29 cellular contexts compared by ENCODE assay signal in the genomic region with DNA sequence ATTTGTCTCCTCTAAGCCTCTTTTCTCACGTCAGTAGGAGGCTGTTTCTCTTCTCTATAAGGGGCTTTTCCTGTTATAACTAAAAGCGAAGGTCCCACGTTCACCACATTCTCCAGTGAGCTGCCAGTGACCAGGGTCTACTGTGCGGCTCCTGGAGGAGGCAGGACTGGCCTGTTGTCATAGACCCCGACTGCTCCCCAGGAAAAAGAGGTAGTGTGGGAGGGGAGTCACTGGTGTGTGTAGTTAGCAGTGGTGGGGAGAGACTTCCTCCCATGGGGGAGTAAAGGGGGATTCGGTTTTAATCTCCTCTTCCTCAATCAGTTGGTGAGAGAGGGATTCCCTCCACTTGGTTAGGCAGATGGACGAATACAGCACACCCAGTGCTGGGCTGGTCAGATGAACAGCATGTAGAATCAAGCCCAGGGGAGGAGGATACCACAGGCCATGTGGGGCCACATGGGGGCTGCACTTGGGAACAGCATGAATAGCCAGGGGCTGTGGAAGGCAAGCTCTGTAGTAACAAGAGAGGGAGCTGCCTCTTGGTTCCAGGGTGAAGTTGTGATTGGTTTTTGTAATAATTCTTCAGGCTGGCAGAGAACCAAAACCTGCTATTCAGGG.
A peak's percentile ranks its signal among the peaks of the same experiment; 100 is the strongest.
DNase-seq lines count a peak whose midpoint lies in the region; ATAC-seq, FAIRE-seq and TF ChIP-seq lines count a peak whose summit lies in the region.
"Had no signal": no experiment of that assay in that cellular context is flagged by ENCODE, and none has a peak within 500 bp of the region (broad histone marks: within the 10 kb centered on the region; RNA-seq: fewer than 3 reads in every experiment).

No MANE protein-coding gene starts in this region.

- H3K27me3 ChIP-seq in esophagus muscularis mucosa (no peaks in the 10 kb centered on the region), stomach (no peaks in the 10 kb centered on the region)
- H3K27me3 ChIP-seq: BE2C, heart left ventricle, transverse colon had no signal

- peaks cover 29 to 65% (median 43%) of the 10 kb centered on the region in 4 donors for H3K4me1 ChIP-seq in esophagus muscularis mucosa
- H3K4me1 ChIP-seq in stomach, result peaks cover 0 to 10% (median 6%) of the 10 kb centered on the region in 4 donors
- H3K4me1 ChIP-seq: BE2C, Caco-2, transverse colon had no signal

- no peak for TF ChIP-seq POLR2A in esophagus muscularis mucosa (IDR thresholded peaks at IDR 0.05; ENCODE audit: low read depth)
- no peak for TF ChIP-seq POLR2A in stomach (IDR thresholded peaks at IDR 0.05)

- intact Hi-C loops in esophagus muscularis mucosa (cut with DNase I) (no loop called here), stomach (cut with DNase I; ENCODE audit: low total_unique reads) (no loop called here)

- no peak for TF ChIP-seq EP300 in esophagus muscularis mucosa (IDR thresholded peaks at IDR 0.05)
- no peak for TF ChIP-seq EP300 in stomach (IDR thresholded peaks at IDR 0.05)

- FAIRE-seq in urothelium cell line (lab: Jason Lieb, UNC), result no peak
- FAIRE-seq: H54 had no signal

- DNase-seq in DMS153 (lab: John Stamatoyannopoulos, UW) (peak; percentile 1), DMS153 treated with DMSO at 0.1 percent for 48 hours (lab: John Stamatoyannopoulos, UW; ENCODE audit: unreplicated experiment) (no peak), MV-4-11 (lab: John Stamatoyannopoulos, UW) (peak; percentile 66), esophagus muscularis mucosa (ENCODE audit: extremely low spot score) (peak; percentile 79), retina (peak; percentile 65), urothelium cell line (ENCODE audit: low spot score) (no peak), stomach (no peak)
- DNase-seq: activated naive CD4-positive, alpha-beta T cell treated with anti-CD3 and anti-CD28 coated beads, Interleukin-2, amount 10 ng/mL, durations not matched to agents 7 days and 5 days; activated T-cell treated with anti-CD3 and anti-CD28 coated beads, Interleukin-2, amount 50 U/mL, for 72 hours; BE2C; Caco-2; caudate nucleus; EL; heart left ventricle; left colon; midbrain; MM.1S; NCI-H187 treated with DMSO at 0.1 percent for 48 hours; NCI-H2227 treated with DMSO at 0.1 percent for 48 hours; NCI-H748 treated with DMSO at 0.1 percent for 48 hours; occipital lobe; SHP77; spleen; stimulated activated CD4-positive, alpha-beta T cell treated with anti-CD3 and anti-CD28 coated beads, Interleukin-4, amount 100 ng/mL, for 1 hour; stimulated activated naive CD8-positive, alpha-beta T cell treated with anti-CD3 and anti-CD28 coated beads, Interleukin-15, amount 100 ng/mL, for 72 hours; transverse colon had no signal

- no peak for TF ChIP-seq CTCF in esophagus muscularis mucosa (IDR thresholded peaks at IDR 0.05)
- no peak for TF ChIP-seq CTCF in stomach (IDR thresholded peaks at IDR 0.05)

- H3K36me3 ChIP-seq in esophagus muscularis mucosa, result no peaks in the 10 kb centered on the region
- H3K36me3 ChIP-seq in stomach, result no peaks in the 10 kb centered on the region
- H3K36me3 ChIP-seq: BE2C, heart left ventricle, spleen, transverse colon had no signal

- H3K9me3 ChIP-seq in esophagus muscularis mucosa (no peaks in the 10 kb centered on the region), stomach (no peaks in the 10 kb centered on the region)
- H3K9me3 ChIP-seq: BE2C, Caco-2, heart left ventricle, spleen, transverse colon had no signal

- H3K4me3 ChIP-seq in esophagus muscularis mucosa (no peak overlapping the region), stomach (no peak overlapping the region)
- H3K4me3 ChIP-seq: heart left ventricle, spleen, transverse colon had no signal

- H3K27ac ChIP-seq in esophagus muscularis mucosa (replicated peaks in 1 of 4) (no peak overlapping the region), stomach (no peak overlapping the region)
- H3K27ac ChIP-seq: 22Rv1, heart left ventricle, transverse colon had no signal

- WGBS in esophagus muscularis mucosa, result 62% methylated on average over 7 of the region's 7 CpGs
- 63 to 82% (median 72%) methylated on average over 7 of the region's 7 CpGs for WGBS in stomach, 5 donors

- ATAC-seq in HG03520 (IDR thresholded peaks at IDR 0.05; ENCODE audit: unreplicated experiment), result no peak
- ATAC-seq: activated T-cell treated with anti-CD3 and anti-CD28 coated beads, Interleukin-2, amount 50 U/mL, for 72 hours; heart left ventricle; left colon; stimulated activated naive CD8-positive, alpha-beta T cell treated with anti-CD3 and anti-CD28 coated beads, Interleukin-15, amount 100 ng/mL, for 72 hours had no signal

Comparison
In these comparisons a context has a peak if more than half of its experiments do, and no peak if none do; other contexts are left out.
1. DNase-seq: peak in DMS153 (single experiment), MV-4-11 (single experiment), esophagus muscularis mucosa (single experiment) and retina (single experiment); none in DMS153 treated with DMSO at 0.1 percent for 48 hours (single experiment), urothelium cell line (single experiment) and stomach (single experiment).